3 cellular contexts compared by ENCODE assay signal in genomic region chr11:32016111-32016510, GRCh38.
TF ChIP-seq lines count a peak whose summit lies in the region.

No MANE protein-coding gene starts in this region.

TF ChIP-seq in HCT116, 20 proteins besides CTCF, POLR2A, EP300 and RAD21 (continued from another document):
- 0 out of 2 replicates have a peak, but pooled peaks have one; percentile 6 for TF ChIP-seq REST (IDR thresholded peaks at IDR 0.05; ENCODE audit: low read depth)

TF ChIP-seq in HEK293, 187 proteins besides CTCF, POLR2A, EP300 and RAD21 (continued from another document):
- TF ChIP-seq REST (tag by site-specific recombination; IDR thresholded peaks at IDR 0.05), result peak; percentile 74; the same call in 1 of the 2 replicates

TF ChIP-seq in GM12878, 131 proteins besides CTCF, POLR2A, EP300 and RAD21 (continued from another document):
- TF ChIP-seq REST (IDR thresholded peaks at IDR 0.05; ENCODE audit: low read depth, low read length), result peak; percentile 51; the same call in 1 of the 2 replicates
